Comparison of ENCODE assay signal across 8 cellular contexts in genomic region chr14:52267501-52268190, GRCh38. TPM values are rescaled to one million over a fixed set of nuclear protein-coding genes. Genes with fewer than 3 reads are reported as not detected.
DNase-seq lines count a peak whose midpoint lies in the region; ATAC-seq, FAIRE-seq and TF ChIP-seq lines count a peak whose summit lies in the region.

Gene PTGDR (plus strand): TSS chr14:52267698. CDS start chr14:52267815, 117 bp downstream.

- peaks cover 40% of the 10 kb centered on the region for H3K4me1 Mint-ChIP-seq in activated T-helper 1 cell treated with anti-CD3 and anti-CD28 coated beads, Interleukin-12 subunit alpha, Interleukin-12 subunit beta, Interleukin-2, Interleukin-4 antibody, amounts not matched to agents 30 ng/mL and 10 ng/mL and 1 ng/mL, durations not matched to agents 14 hours and 24 hours and 36 hours (ENCODE audit: low read depth)

- peak within 1 kb of the TSS; percentile 73 for H3K4me3 ChIP-seq in HUES6 (ENCODE audit: low read depth, low read length)
- H3K4me3 ChIP-seq in heart left ventricle: peak within 1 kb of the TSS; percentile 36 to 75 (median 58)
- peak within 1 kb of the TSS; percentile 82 for H3K4me3 ChIP-seq in rectal smooth muscle tissue (ENCODE audit: low read length)

- WGBS in heart left ventricle, 4 donors: 3 to 12% (median 5%) methylated on average over 25 to 58 of the region's 58 CpGs

- DNase-seq in activated T-helper 1 cell treated with anti-CD3 and anti-CD28 coated beads, Interleukin-12 subunit alpha, Interleukin-12 subunit beta, Interleukin-2, Interleukin-4 antibody, amounts not matched to agents 30 ng/mL and 10 ng/mL and 1 ng/mL, durations not matched to agents 14 hours and 24 hours and 36 hours (ENCODE audit: low spot score): no peak
- DNase-seq in heart left ventricle: peak; percentile 38 to 71 (median 47)
- DNase-seq in SK-N-DZ (ENCODE audit: low spot score): no peak
- no peak for DNase-seq in GM12892 (ENCODE audit: insufficient read length)

- no peak for TF ChIP-seq CTCF in heart left ventricle (IDR thresholded peaks at IDR 0.05)

- peaks cover 7% of the 10 kb centered on the region for H3K36me3 Mint-ChIP-seq in activated T-helper 1 cell treated with anti-CD3 and anti-CD28 coated beads, Interleukin-12 subunit alpha, Interleukin-12 subunit beta, Interleukin-2, Interleukin-4 antibody, amounts not matched to agents 30 ng/mL and 10 ng/mL and 1 ng/mL, durations not matched to agents 14 hours and 24 hours and 36 hours (ENCODE audit: low read depth)

- H3K27ac ChIP-seq in HUES6 (ENCODE audit: low read depth, low read length): no peak within 1 kb of the TSS
- peak within 1 kb of the TSS in 10 of 12 donors; percentile 11 to 78 (median 59) for H3K27ac ChIP-seq in heart left ventricle
- H3K27ac ChIP-seq in rectal smooth muscle tissue (ENCODE audit: low read depth, low read length): no peak within 1 kb of the TSS

- H3K9ac ChIP-seq in HUES6 (ENCODE audit: low read length) (no peak within 1 kb of the TSS), rectal smooth muscle tissue (ENCODE audit: low read length) (peak within 1 kb of the TSS; percentile 49)

- FAIRE-seq in GM12892 (lab: Jason Lieb, UNC): no peak

- intact Hi-C loops in activated T-helper 1 cell treated with anti-CD3 and anti-CD28 coated beads, Interleukin-12 subunit alpha, Interleukin-12 subunit beta, Interleukin-2, Interleukin-4 antibody, amounts not matched to agents 30 ng/mL and 10 ng/mL and 1 ng/mL, durations not matched to agents 14 hours and 24 hours and 36 hours (cut with micrococcal nuclease): loop anchor here (5.0 kb wide), 1 partner anchor 200 kb away; the partner anchor contains the start of gene NID2
- intact Hi-C loops in heart left ventricle (cut with DNase I): loop anchor here in 2 of 10 donors (10.0 kb wide), 2 partner anchors 123 to 273 kb away; no protein-coding TSS in a partner anchor

- H3K9me3 ChIP-seq in HUES6 (ENCODE audit: control insufficient read depth, insufficient read depth, low read depth, low read length) (no peaks in the 10 kb centered on the region), heart left ventricle (no peaks in the 10 kb centered on the region)

- peaks cover 57% of the 10 kb centered on the region for H3K27me3 Mint-ChIP-seq in activated T-helper 1 cell treated with anti-CD3 and anti-CD28 coated beads, Interleukin-12 subunit alpha, Interleukin-12 subunit beta, Interleukin-2, Interleukin-4 antibody, amounts not matched to agents 30 ng/mL and 10 ng/mL and 1 ng/mL, durations not matched to agents 14 hours and 24 hours and 36 hours (ENCODE audit: insufficient read depth)

- no peaks in the 10 kb centered on the region for H3K9me3 Mint-ChIP-seq in activated T-helper 1 cell treated with anti-CD3 and anti-CD28 coated beads, Interleukin-12 subunit alpha, Interleukin-12 subunit beta, Interleukin-2, Interleukin-4 antibody, amounts not matched to agents 30 ng/mL and 10 ng/mL and 1 ng/mL, durations not matched to agents 14 hours and 24 hours and 36 hours

- H3K36me3 ChIP-seq in HUES6 (ENCODE audit: control insufficient read depth, insufficient read depth, low read length) (no peaks in the 10 kb centered on the region), heart left ventricle (no peaks in the 10 kb centered on the region), rectal smooth muscle tissue (ENCODE audit: control insufficient read depth, insufficient read depth, low read length) (no peaks in the 10 kb centered on the region)

- H3K27ac Mint-ChIP-seq in activated T-helper 1 cell treated with anti-CD3 and anti-CD28 coated beads, Interleukin-12 subunit alpha, Interleukin-12 subunit beta, Interleukin-2, Interleukin-4 antibody, amounts not matched to agents 30 ng/mL and 10 ng/mL and 1 ng/mL, durations not matched to agents 14 hours and 24 hours and 36 hours: no peak within 1 kb of the TSS

- peaks cover 4% of the 10 kb centered on the region; the same call in 1 of the 2 replicates for H3K4me1 ChIP-seq in HUES6 (ENCODE audit: control insufficient read depth, insufficient read depth, low read length)
- H3K4me1 ChIP-seq in heart left ventricle: peaks cover 0 to 43% (median 18%) of the 10 kb centered on the region in 12 donors
- H3K4me1 ChIP-seq in rectal smooth muscle tissue (ENCODE audit: control insufficient read depth, insufficient read depth, low read length): no peaks in the 10 kb centered on the region

- ATAC-seq in heart left ventricle (peak; percentile 33 to 81 (median 62)), GM21381 (IDR thresholded peaks at IDR 0.05; ENCODE audit: unreplicated experiment) (no peak), HG03354 (IDR thresholded peaks at IDR 0.05; ENCODE audit: poor library complexity, severe bottlenecking, unreplicated experiment) (no peak)

- H3K4me3 Mint-ChIP-seq in activated T-helper 1 cell treated with anti-CD3 and anti-CD28 coated beads, Interleukin-12 subunit alpha, Interleukin-12 subunit beta, Interleukin-2, Interleukin-4 antibody, amounts not matched to agents 30 ng/mL and 10 ng/mL and 1 ng/mL, durations not matched to agents 14 hours and 24 hours and 36 hours: peak within 1 kb of the TSS; percentile 83

- TF ChIP-seq POLR2A in heart left ventricle (IDR thresholded peaks at IDR 0.05) (no peak), GM12892 (IDR thresholded peaks at IDR 0.05; ENCODE audit: low read depth, low read length) (no peak)

- H3K27me3 ChIP-seq in HUES6 (ENCODE audit: control insufficient read depth, insufficient read depth, low read length) (peaks cover 72% of the 10 kb centered on the region), heart left ventricle (peaks cover 0 to 38% (median 9%) of the 10 kb centered on the region in 9 donors), rectal smooth muscle tissue (ENCODE audit: control insufficient read depth, insufficient read depth, low read length) (peaks cover 4% of the 10 kb centered on the region)

RNA-seq across cellular contexts. Expression of gene PTGDR, which starts in this region (rescaled TPM):
- total RNA-seq in activated T-helper 1 cell treated with anti-CD3 and anti-CD28 coated beads, Interleukin-12 subunit alpha, Interleukin-12 subunit beta, Interleukin-2, Interleukin-4 antibody, amounts not matched to agents 30 ng/mL and 10 ng/mL and 1 ng/mL, durations not matched to agents 14 hours and 24 hours and 36 hours: not detected in 2 replicates
- total RNA-seq in heart left ventricle: 1 to 10 TPM in 5 of 9 donors, under 1 TPM in 4; 0.35 to 2.5 (median 1.3) TPM
- under 1 TPM; 0.33 to 0.88 TPM for polyA plus RNA-seq in heart left ventricle
- polyA plus RNA-seq in SK-N-DZ (2014; cell fraction: cytosol; rRNA removed): not detected in 2 replicates
- polyA plus RNA-seq in SK-N-DZ (2014; cell fraction: nucleus; rRNA removed): not detected in 2 replicates
- polyA plus RNA-seq in GM12892 (2012; ENCODE audit: missing spikeins): not detected

Comparison
In these comparisons a context has a peak if more than half of its experiments do, and no peak if none do; other contexts are left out.
1. H3K27ac ChIP-seq: peak in heart left ventricle (10 of 12); none in HUES6 (single experiment) and rectal smooth muscle tissue (single experiment).
2. DNase-seq: peak in heart left ventricle (5 of 5); none in activated T-helper 1 cell treated with anti-CD3 and anti-CD28 coated beads, Interleukin-12 subunit alpha, Interleukin-12 subunit beta, Interleukin-2, Interleukin-4 antibody, amounts not matched to agents 30 ng/mL and 10 ng/mL and 1 ng/mL, durations not matched to agents 14 hours and 24 hours and 36 hours (single experiment), SK-N-DZ (single experiment) and GM12892 (single experiment).
3. ATAC-seq: peak in heart left ventricle (4 of 4); none in GM21381 (single experiment) and HG03354 (single experiment).
4. Peak in every context shown above with its lines, with median percentiles within 50 percentile points of each other: H3K4me3 ChIP-seq.